Comparison of ENCODE assay signal across 17 cellular contexts in genomic region chr1:164498792-164499191, GRCh38.
DNase-seq lines count a peak whose midpoint lies in the region; ATAC-seq and TF ChIP-seq lines count a peak whose summit lies in the region.
"Had no signal": no experiment of that assay in that cellular context is flagged by ENCODE, and none has a peak within 500 bp of the region (broad histone marks: within the 10 kb centered on the region; RNA-seq: fewer than 3 reads in every experiment).

No MANE protein-coding gene starts in this region.

- H3K27me3 ChIP-seq in WERI-Rb-1 (ENCODE audit: insufficient read depth, low read depth, severe bottlenecking): no peaks in the 10 kb centered on the region
- H3K27me3 ChIP-seq: BLaER1 had no signal

- H3K36me3 ChIP-seq in HEK293 (ENCODE audit: control insufficient read depth in 2 of 2, insufficient read depth in 1 of 2, low read length in 2 of 2) (no peaks in the 10 kb centered on the region), WERI-Rb-1 (no peaks in the 10 kb centered on the region)
- H3K36me3 ChIP-seq: BLaER1, HAP-1 had no signal

- H3K27ac ChIP-seq in HEK293 (ENCODE audit: extremely low read depth, low read depth, low read length) (no peak overlapping the region), WERI-Rb-1 (no peak overlapping the region)
- H3K27ac ChIP-seq: BLaER1, C4-2B had no signal

- no peak for TF ChIP-seq CTCF in HEK293 (tag by site-specific recombination; IDR thresholded peaks at IDR 0.05)
- no peak for TF ChIP-seq CTCF in WERI-Rb-1 (IDR thresholded peaks at IDR 0.05; ENCODE audit: low read depth, low read length)

- no peaks in the 10 kb centered on the region for H3K9me3 ChIP-seq in HEK293 (ENCODE audit: control insufficient read depth, insufficient read depth, low read depth, low read length)
- no peaks in the 10 kb centered on the region for H3K9me3 ChIP-seq in WERI-Rb-1 (ENCODE audit: severe bottlenecking)
- H3K9me3 ChIP-seq: Caco-2, HAP-1 had no signal

- 0 out of 2 replicates have a peak, but pooled peaks cover 2% of the 10 kb centered on the region for H3K4me1 ChIP-seq in HEK293 (ENCODE audit: control insufficient read depth, insufficient read depth, low read length)
- H3K4me1 ChIP-seq: BLaER1, HAP-1 had no signal

- DNase-seq in D341Med (ENCODE audit: low spot score) (peak; percentile 81), NCI-H82 (lab: John Stamatoyannopoulos, UW) (peak; percentile 99), WERI-Rb-1 (peak; percentile 78), SHP77 (lab: John Stamatoyannopoulos, UW) (no peak), SKM-1 treated with dmso at 0.1 percent for 144 hours (lab: John Stamatoyannopoulos, UW; ENCODE audit: unreplicated experiment) (no peak)
- DNase-seq: Caco-2; CD4-positive, CD25-positive, alpha-beta regulatory T cell; CD8-positive, alpha-beta T cell; DMS53; DMS79 treated with DMSO at 0.1 percent for 48 hours; GF-D8; GOT3 had no signal

- ATAC-seq in GM18909 (IDR thresholded peaks at IDR 0.05; ENCODE audit: poor library complexity, unreplicated experiment): no peak
- ATAC-seq: CD8-positive, alpha-beta T cell had no signal

- H3K4me3 ChIP-seq in HEK293 (ENCODE audit: low read depth, low read length) (no peak overlapping the region), WERI-Rb-1 (ENCODE audit: low read depth, low read length) (no peak overlapping the region)
- H3K4me3 ChIP-seq: BLaER1, HAP-1 had no signal

- CTCF ChIA-PET in HEK293 (lab: Yijun Ruan, JAX): interaction anchor here (0.5 to 0.7 kb wide), 2 partner anchors 130 to 333 kb away, joined by 3 to 6 read pairs; no protein-coding TSS in a partner anchor

- POLR2A ChIA-PET in HEK293 (lab: Yijun Ruan, JAX): no interaction called here

TF ChIP-seq in HEK293, 187 proteins besides CTCF, POLR2A, EP300 and RAD21:
- TF ChIP-seq, protein P1, sequence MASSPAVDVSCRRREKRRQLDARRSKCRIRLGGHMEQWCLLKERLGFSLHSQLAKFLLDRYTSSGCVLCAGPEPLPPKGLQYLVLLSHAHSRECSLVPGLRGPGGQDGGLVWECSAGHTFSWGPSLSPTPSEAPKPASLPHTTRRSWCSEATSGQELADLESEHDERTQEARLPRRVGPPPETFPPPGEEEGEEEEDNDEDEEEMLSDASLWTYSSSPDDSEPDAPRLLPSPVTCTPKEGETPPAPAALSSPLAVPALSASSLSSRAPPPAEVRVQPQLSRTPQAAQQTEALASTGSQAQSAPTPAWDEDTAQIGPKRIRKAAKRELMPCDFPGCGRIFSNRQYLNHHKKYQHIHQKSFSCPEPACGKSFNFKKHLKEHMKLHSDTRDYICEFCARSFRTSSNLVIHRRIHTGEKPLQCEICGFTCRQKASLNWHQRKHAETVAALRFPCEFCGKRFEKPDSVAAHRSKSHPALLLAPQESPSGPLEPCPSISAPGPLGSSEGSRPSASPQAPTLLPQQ (tag by site-specific recombination; IDR thresholded peaks at IDR 0.05): 0 out of 2 replicates have a peak, but pooled peaks have one; percentile 36
- TF ChIP-seq ZNF18 (tag by site-specific recombination; IDR thresholded peaks at IDR 0.05) (peak; percentile 90), ZXDB (tag by site-specific recombination; IDR thresholded peaks at IDR 0.05) (no peak)

Comparison
In these comparisons a context has a peak if more than half of its experiments do, and no peak if none do; other contexts are left out.
1. DNase-seq: peak in D341Med (single experiment), NCI-H82 (single experiment) and WERI-Rb-1 (single experiment); none in SHP77 (0 of 2) and SKM-1 treated with dmso at 0.1 percent for 144 hours (single experiment).